Comparison of ENCODE assay signal across 20 cellular contexts in genomic region chr14:55508676-55509075, GRCh38.
A peak's percentile ranks its signal among the peaks of the same experiment; 100 is the strongest.
DNase-seq lines count a peak whose midpoint lies in the region; ATAC-seq, FAIRE-seq and TF ChIP-seq lines count a peak whose summit lies in the region.
"Had no signal": no experiment of that assay in that cellular context is flagged by ENCODE, and none has a peak within 500 bp of the region (broad histone marks: within the 10 kb centered on the region; RNA-seq: fewer than 3 reads in every experiment).

No MANE protein-coding gene starts in this region.

- no peaks in the 10 kb centered on the region for H3K4me1 Mint-ChIP-seq in activated T-cell treated with anti-CD3 and anti-CD28 coated beads, Interleukin-2, amount 50 U/mL, for 72 hours (ENCODE audit: low read depth)
- H3K4me1 Mint-ChIP-seq: B cell; CD4-positive, CD25-positive, alpha-beta regulatory T cell; CD8-positive, alpha-beta memory T cell had no signal

- no peak for ATAC-seq in activated T-cell treated with anti-CD3 and anti-CD28 coated beads, Interleukin-2, amount 50 U/mL, for 72 hours (replicated peaks in 1 of 2)
- ATAC-seq in HG02571 (IDR thresholded peaks at IDR 0.05; ENCODE audit: unreplicated experiment): no peak
- ATAC-seq: GM12878, HCT116 had no signal

- DNase-seq in AG09319 (ENCODE audit: extremely low read depth, low read depth) (peak; percentile 49), adipocyte (ENCODE audit: low read depth) (peak; percentile 54), fibroblast of peridontal ligament (ENCODE audit: extremely low read depth) (peak; percentile 84), frontal cortex (ENCODE audit: low spot score in 2 of 2) (no peak), SW 1271 (lab: John Stamatoyannopoulos, UW) (no peak)
- no peak for DNase-seq in activated T-cell treated with anti-CD3 and anti-CD28 coated beads, Interleukin-2, amount 50 U/mL, for 72 hours
- DNase-seq: CD4-positive, CD25-positive, alpha-beta regulatory T cell; CD8-positive, alpha-beta memory T cell; COR-L47; DMS 273 treated with DMSO at 0.1 percent for 48 hours; DMS53; DND-41; EL; GOT3; H7 had no signal

- no peaks in the 10 kb centered on the region for H3K27me3 ChIP-seq in adipocyte (replicated peaks; ENCODE audit: control insufficient read depth, insufficient read depth, low read length)
- H3K27me3 ChIP-seq: BLaER1 treated with 17β-estradiol and CSF1 and Interleukin-3, amounts not matched to agents 10 nM and 100 nM had no signal

- H3K9me3 Mint-ChIP-seq in activated T-cell treated with anti-CD3 and anti-CD28 coated beads, Interleukin-2, amount 50 U/mL, for 72 hours: no peaks in the 10 kb centered on the region
- H3K9me3 Mint-ChIP-seq: CD8-positive, alpha-beta memory T cell had no signal

- H3K4me3 Mint-ChIP-seq in activated T-cell treated with anti-CD3 and anti-CD28 coated beads, Interleukin-2, amount 50 U/mL, for 72 hours: no peak overlapping the region
- H3K4me3 Mint-ChIP-seq: B cell; CD4-positive, CD25-positive, alpha-beta regulatory T cell; CD8-positive, alpha-beta memory T cell had no signal

- H3K36me3 Mint-ChIP-seq in activated T-cell treated with anti-CD3 and anti-CD28 coated beads, Interleukin-2, amount 50 U/mL, for 72 hours (ENCODE audit: insufficient read depth in 2 of 2): no peaks in the 10 kb centered on the region
- H3K36me3 Mint-ChIP-seq: CD4-positive, CD25-positive, alpha-beta regulatory T cell; CD8-positive, alpha-beta memory T cell had no signal

- no peak overlapping the region for H3K27ac Mint-ChIP-seq in activated T-cell treated with anti-CD3 and anti-CD28 coated beads, Interleukin-2, amount 50 U/mL, for 72 hours
- H3K27ac Mint-ChIP-seq: B cell; CD4-positive, CD25-positive, alpha-beta regulatory T cell; CD8-positive, alpha-beta memory T cell had no signal

- H3K9me3 ChIP-seq in adipocyte (ENCODE audit: control insufficient read depth, low read length): no peaks in the 10 kb centered on the region

- H3K36me3 ChIP-seq in adipocyte (ENCODE audit: control insufficient read depth, insufficient read depth, low read length, severe bottlenecking): no peaks in the 10 kb centered on the region
- H3K36me3 ChIP-seq: BLaER1 treated with 17β-estradiol and CSF1 and Interleukin-3, amounts not matched to agents 10 nM and 100 nM had no signal

- FAIRE-seq in frontal cortex (lab: Jason Lieb, UNC): no peak
- FAIRE-seq: GM12878 had no signal

- H3K9ac ChIP-seq in adipocyte (ENCODE audit: low read length): no peak overlapping the region
- H3K9ac ChIP-seq: BLaER1 treated with 17β-estradiol and CSF1 and Interleukin-3, amounts not matched to agents 10 nM and 100 nM had no signal

- no peak overlapping the region for H3K4me3 ChIP-seq in adipocyte (ENCODE audit: low read length)
- H3K4me3 ChIP-seq: BLaER1 treated with 17β-estradiol and CSF1 and Interleukin-3, amounts not matched to agents 10 nM and 100 nM; GM12878 had no signal

- no peaks in the 10 kb centered on the region for H3K27me3 Mint-ChIP-seq in activated T-cell treated with anti-CD3 and anti-CD28 coated beads, Interleukin-2, amount 50 U/mL, for 72 hours (ENCODE audit: low read depth)
- H3K27me3 Mint-ChIP-seq: B cell; CD4-positive, CD25-positive, alpha-beta regulatory T cell; CD8-positive, alpha-beta memory T cell had no signal

- TF ChIP-seq CTCF in AG09319 (IDR thresholded peaks at IDR 0.05; ENCODE audit: low read depth, low read length): no peak

- peaks cover 19% of the 10 kb centered on the region for H3K4me1 ChIP-seq in adipocyte (ENCODE audit: control insufficient read depth, insufficient read depth, low read length)

Comparison
In these comparisons a context has a peak if more than half of its experiments do, and no peak if none do; other contexts are left out.
1. DNase-seq: peak in AG09319 (single experiment), adipocyte (single experiment) and fibroblast of peridontal ligament (single experiment); none in frontal cortex (0 of 2), SW 1271 (0 of 2) and activated T-cell treated with anti-CD3 and anti-CD28 coated beads, Interleukin-2, amount 50 U/mL, for 72 hours (0 of 2).